In genomic region chr3:171770689-171771620, GRCh38 we compare ENCODE assay signal across 7 cellular contexts. TPM values are rescaled to one million over a fixed set of nuclear protein-coding genes. Genes with fewer than 3 reads are reported as not detected.
DNase-seq lines count a peak whose midpoint lies in the region; ATAC-seq and TF ChIP-seq lines count a peak whose summit lies in the region.

No MANE protein-coding gene starts in this region.

- H3K9me3 ChIP-seq in iPS-15b (ENCODE audit: control insufficient read depth, insufficient read depth, low read length): no peaks in the 10 kb centered on the region
- no peaks in the 10 kb centered on the region for H3K9me3 ChIP-seq in skeletal muscle tissue (ENCODE audit: control insufficient read depth in 3 of 3, low read length in 3 of 3)

- TF ChIP-seq CTCF in astrocyte of the cerebellum (IDR thresholded peaks at IDR 0.05; ENCODE audit: low read depth, low read length, missing control alignments): no peak

- ATAC-seq in GM19463 (IDR thresholded peaks at IDR 0.05; ENCODE audit: unreplicated experiment): peak; percentile 76

- no peaks in the 10 kb centered on the region for H3K27me3 ChIP-seq in iPS-15b (ENCODE audit: control insufficient read depth, insufficient read depth, low read length)
- H3K27me3 ChIP-seq in skeletal muscle tissue (ENCODE audit: control insufficient read depth in 3 of 3, insufficient read depth in 3 of 3, low read length in 3 of 3): no peaks in the 10 kb centered on the region

- peak overlapping the region; percentile 27 for H3K27ac ChIP-seq in skeletal muscle tissue (ENCODE audit: low read depth, low read length)

- H3K9ac ChIP-seq in iPS-15b (ENCODE audit: low read depth, low read length): no peak overlapping the region
- peak overlapping the region; percentile 26 to 66 (median 62) for H3K9ac ChIP-seq in skeletal muscle tissue (ENCODE audit: low read depth in 1 of 3, low read length in 3 of 3)

- in situ Hi-C loops in astrocyte of the cerebellum (cut with HindIII; ENCODE audit: low sequenced_read_pairs): no loop called here

- H3K4me3 ChIP-seq in astrocyte of the cerebellum (ENCODE audit: low read depth, low read length) (peak overlapping the region; percentile 38), iPS-15b (ENCODE audit: low read depth, low read length) (peak overlapping the region; percentile 5), skeletal muscle tissue (ENCODE audit: low read length in 3 of 3) (peak overlapping the region; percentile 41 to 72 (median 64))

- H3K36me3 ChIP-seq in iPS-15b (ENCODE audit: control insufficient read depth, insufficient read depth, low read length): no peaks in the 10 kb centered on the region
- no peaks in the 10 kb centered on the region for H3K36me3 ChIP-seq in skeletal muscle tissue (ENCODE audit: control insufficient read depth in 3 of 3, insufficient read depth in 3 of 3, low read length in 3 of 3)

- H3K4me1 ChIP-seq in iPS-15b (ENCODE audit: control insufficient read depth, insufficient read depth, low read length): no peaks in the 10 kb centered on the region
- peaks cover 0 to 4% (median 2%) of the 10 kb centered on the region in 3 donors for H3K4me1 ChIP-seq in skeletal muscle tissue (ENCODE audit: control insufficient read depth in 3 of 3, insufficient read depth in 3 of 3, low read length in 3 of 3)

- DNase-seq in NAMALWA (ENCODE audit: low spot score) (peak; percentile 82), astrocyte of the cerebellum (ENCODE audit: low read depth) (peak; percentile 67), NCI-H2081 treated with DMSO at 0.1 percent for 48 hours (lab: John Stamatoyannopoulos, UW) (no peak)
- DNase-seq in stimulated activated CD4-positive, alpha-beta T cell treated with anti-CD3 and anti-CD28 coated beads, Interleukin-2, amount 100 ng/mL, for 24 hours: no peak

RNA-seq across cellular contexts. Expression of gene PLD1, which starts 39.3 kb away (rescaled TPM):
- 31.3 TPM for total RNA-seq in skeletal muscle tissue

Comparison
In these comparisons a context has a peak if more than half of its experiments do, and no peak if none do; other contexts are left out.
1. DNase-seq: peak in NAMALWA (single experiment) and astrocyte of the cerebellum (single experiment); none in NCI-H2081 treated with DMSO at 0.1 percent for 48 hours (single experiment) and stimulated activated CD4-positive, alpha-beta T cell treated with anti-CD3 and anti-CD28 coated beads, Interleukin-2, amount 100 ng/mL, for 24 hours (0 of 2).
2. H3K4me3 ChIP-seq: peak in every context shown above with its lines; median percentile 64 in skeletal muscle tissue; 38 in astrocyte of the cerebellum; 5 in iPS-15b.